ENCODE assay signal across 8 cellular contexts in genomic region chr16:47461598-47462266, GRCh38. TPM values are rescaled to one million over a fixed set of nuclear protein-coding genes. Genes with fewer than 3 reads are reported as not detected.
DNase-seq lines count a peak whose midpoint lies in the region; ATAC-seq and TF ChIP-seq lines count a peak whose summit lies in the region.

No MANE protein-coding gene starts in this region.

- H3K4me1 Mint-ChIP-seq in chondrocyte (ENCODE audit: low read depth) = peaks cover 65% of the 10 kb centered on the region
- peaks cover 45% of the 10 kb centered on the region for H3K4me1 Mint-ChIP-seq in stimulated activated naive CD8-positive, alpha-beta T cell treated with anti-CD3 and anti-CD28 coated beads, Interleukin-15, amount 100 ng/mL, for 72 hours

- peak; percentile 2 to 4 for DNase-seq in stimulated activated CD4-positive, alpha-beta T cell treated with anti-CD3 and anti-CD28 coated beads, Interleukin-15, amount 100 ng/mL, for 48 hours (ENCODE audit: low read depth in 2 of 2)
- no peak for DNase-seq in stimulated activated CD4-positive, alpha-beta T cell treated with anti-CD3 and anti-CD28 coated beads, Interleukin-4, amount 100 ng/mL, for 4 hours
- DNase-seq in RPMI8226 (peak; percentile 90), chondrocyte (ENCODE audit: low spot score) (no peak), left kidney (ENCODE audit: low read depth, low spot score) (peak; percentile 58), T1000 (lab: John Stamatoyannopoulos, UW) (no peak)
- peak; percentile 24 for DNase-seq in stimulated activated naive CD8-positive, alpha-beta T cell treated with anti-CD3 and anti-CD28 coated beads, Interleukin-15, amount 100 ng/mL, for 72 hours

- peak; percentile 4 for TF ChIP-seq CTCF in chondrocyte (IDR thresholded peaks at IDR 0.05)

- peak overlapping the region; percentile 99 for H3K4me3 Mint-ChIP-seq in chondrocyte (ENCODE audit: unreplicated experiment)
- H3K4me3 Mint-ChIP-seq in stimulated activated naive CD8-positive, alpha-beta T cell treated with anti-CD3 and anti-CD28 coated beads, Interleukin-15, amount 100 ng/mL, for 72 hours = peak overlapping the region; percentile 87 to 92

- ATAC-seq in HG03045 (IDR thresholded peaks at IDR 0.05; ENCODE audit: unreplicated experiment) = peak; percentile 13
- ATAC-seq in stimulated activated naive CD8-positive, alpha-beta T cell treated with anti-CD3 and anti-CD28 coated beads, Interleukin-15, amount 100 ng/mL, for 72 hours = peak; percentile 38

- H3K27ac Mint-ChIP-seq in chondrocyte (ENCODE audit: unreplicated experiment) = peak overlapping the region; percentile 97
- H3K27ac Mint-ChIP-seq in stimulated activated naive CD8-positive, alpha-beta T cell treated with anti-CD3 and anti-CD28 coated beads, Interleukin-15, amount 100 ng/mL, for 72 hours = peak overlapping the region; percentile 94 to 100

- H3K27me3 Mint-ChIP-seq in chondrocyte (ENCODE audit: low read depth) = no peaks in the 10 kb centered on the region
- no peaks in the 10 kb centered on the region for H3K27me3 Mint-ChIP-seq in stimulated activated naive CD8-positive, alpha-beta T cell treated with anti-CD3 and anti-CD28 coated beads, Interleukin-15, amount 100 ng/mL, for 72 hours

- peaks cover 8% of the 10 kb centered on the region for H3K36me3 Mint-ChIP-seq in chondrocyte (ENCODE audit: low read depth)

- H3K9me3 Mint-ChIP-seq in chondrocyte (ENCODE audit: low read depth) = no peaks in the 10 kb centered on the region
- H3K9me3 Mint-ChIP-seq in stimulated activated naive CD8-positive, alpha-beta T cell treated with anti-CD3 and anti-CD28 coated beads, Interleukin-15, amount 100 ng/mL, for 72 hours = no peaks in the 10 kb centered on the region

RNA-seq across cellular contexts. Expression of gene PHKB, which starts 0.6 kb away (rescaled TPM):
- 55.6 to 70.7 TPM (median 57.7 TPM) in 3 replicates for total RNA-seq in chondrocyte

RNA-seq across cellular contexts. Expression of gene ITFG1, which starts 0.9 kb away (rescaled TPM):
- 67.2 to 93.5 TPM (median 71.7 TPM) in 3 replicates for total RNA-seq in chondrocyte

Comparison
In these comparisons a context has a peak if more than half of its experiments do, and no peak if none do; other contexts are left out.
1. DNase-seq: peak in stimulated activated CD4-positive, alpha-beta T cell treated with anti-CD3 and anti-CD28 coated beads, Interleukin-15, amount 100 ng/mL, for 48 hours (2 of 2), RPMI8226 (single experiment), left kidney (single experiment) and stimulated activated naive CD8-positive, alpha-beta T cell treated with anti-CD3 and anti-CD28 coated beads, Interleukin-15, amount 100 ng/mL, for 72 hours (2 of 2); none in stimulated activated CD4-positive, alpha-beta T cell treated with anti-CD3 and anti-CD28 coated beads, Interleukin-4, amount 100 ng/mL, for 4 hours (0 of 2), chondrocyte (single experiment) and T1000 (single experiment).